8 cellular contexts compared by ENCODE assay signal in the genomic region with DNA sequence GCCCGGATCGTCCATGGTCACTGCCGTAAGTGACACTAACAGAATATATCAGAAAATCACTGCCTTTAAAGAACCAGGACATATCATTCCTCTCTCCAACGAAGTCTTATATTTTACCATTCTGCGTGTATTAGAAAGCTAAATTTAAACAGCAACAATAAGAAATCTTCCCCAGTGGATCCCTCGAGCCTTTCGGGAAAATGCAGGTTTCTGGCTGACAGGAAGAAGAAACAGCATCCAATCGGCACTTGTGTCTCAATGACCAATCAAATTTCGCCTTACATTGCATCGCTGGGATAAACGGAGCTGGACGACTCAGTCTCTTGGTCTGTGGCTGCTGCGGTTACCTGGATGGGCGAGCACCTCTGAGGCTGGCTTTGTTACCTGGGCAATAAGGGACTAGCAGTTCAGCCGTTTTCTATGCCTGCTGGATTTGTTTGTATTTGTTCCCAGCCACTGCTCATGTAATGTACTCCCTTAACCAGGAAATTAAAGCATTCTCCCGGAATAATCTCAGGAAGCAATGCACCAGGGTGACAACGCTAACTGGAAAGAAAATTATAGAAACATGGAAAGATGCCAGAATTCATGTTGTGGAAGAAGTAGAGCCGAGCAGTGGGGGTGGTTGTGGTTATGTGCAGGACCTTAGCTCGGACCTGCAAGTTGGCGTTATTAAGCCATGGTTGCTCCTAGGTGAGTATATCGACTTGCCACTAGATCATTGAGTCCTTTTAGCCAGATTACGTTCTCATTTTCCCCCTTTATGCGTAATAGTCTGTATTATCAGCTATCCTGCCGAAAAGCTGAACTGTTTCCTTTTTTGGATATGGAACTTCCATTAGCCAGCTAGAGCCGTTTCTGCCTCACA. TPM values are rescaled to one million over a fixed set of nuclear protein-coding genes. Genes with fewer than 3 reads are reported as not detected.
DNase-seq lines count a peak whose midpoint lies in the region; ATAC-seq and TF ChIP-seq lines count a peak whose summit lies in the region.

A gene with protein sequence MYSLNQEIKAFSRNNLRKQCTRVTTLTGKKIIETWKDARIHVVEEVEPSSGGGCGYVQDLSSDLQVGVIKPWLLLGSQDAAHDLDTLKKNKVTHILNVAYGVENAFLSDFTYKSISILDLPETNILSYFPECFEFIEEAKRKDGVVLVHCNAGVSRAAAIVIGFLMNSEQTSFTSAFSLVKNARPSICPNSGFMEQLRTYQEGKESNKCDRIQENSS (plus strand): TSS at position 281 of the 868 bp plus-strand sequence. CDS start 187 bp downstream, at position 468.

- POLR2A ChIA-PET in activated CD4-positive, alpha-beta T cell treated with anti-CD3 and anti-CD28 coated beads, Interleukin-2, amount 10 ng/mL, durations not matched to agents 7 days and 5 days (lab: Charles Lee): interaction anchor here (1.2 kb wide), 1 partner anchor 364 kb away, joined by 3 read pairs; no protein-coding TSS in a partner anchor

- H3K27ac Mint-ChIP-seq in activated CD4-positive, alpha-beta T cell treated with anti-CD3 and anti-CD28 coated beads, Interleukin-2, amount 10 ng/mL, durations not matched to agents 7 days and 5 days: peak within 1 kb of the TSS; percentile 65

- H3K4me3 Mint-ChIP-seq in activated CD4-positive, alpha-beta T cell treated with anti-CD3 and anti-CD28 coated beads, Interleukin-2, amount 10 ng/mL, durations not matched to agents 7 days and 5 days: peak within 1 kb of the TSS; percentile 82

- peak; percentile 12 to 97 (median 84) for DNase-seq in C1 segment of cervical spinal cord (lab: John Stamatoyannopoulos, UW)
- peak; percentile 66 for DNase-seq in NCI-H524 treated with DMSO at 0.1 percent for 48 hours (lab: John Stamatoyannopoulos, UW)
- DNase-seq in activated CD4-positive, alpha-beta T cell treated with anti-CD3 and anti-CD28 coated beads, Interleukin-2, amount 10 ng/mL, durations not matched to agents 7 days and 5 days: peak; percentile 83
- DNase-seq in dermis blood vessel endothelial cell: peak; percentile 95
- peak; percentile 82 for DNase-seq in left lung
- DNase-seq in stimulated activated CD4-positive, alpha-beta T cell treated with anti-CD3 and anti-CD28 coated beads, Interleukin-2, amount 100 ng/mL, for 48 hours: peak; percentile 88 to 92

- no peaks in the 10 kb centered on the region for H3K36me3 Mint-ChIP-seq in activated CD4-positive, alpha-beta T cell treated with anti-CD3 and anti-CD28 coated beads, Interleukin-2, amount 10 ng/mL, durations not matched to agents 7 days and 5 days (ENCODE audit: low read depth)

- H3K9me3 Mint-ChIP-seq in activated CD4-positive, alpha-beta T cell treated with anti-CD3 and anti-CD28 coated beads, Interleukin-2, amount 10 ng/mL, durations not matched to agents 7 days and 5 days: no peaks in the 10 kb centered on the region

- peaks cover 0 to 6% of the 10 kb centered on the region in 2 donors for H3K27me3 ChIP-seq in left lung

- H3K27ac ChIP-seq in left lung: peak within 1 kb of the TSS; percentile 84 to 88

- H3K4me1 Mint-ChIP-seq in activated CD4-positive, alpha-beta T cell treated with anti-CD3 and anti-CD28 coated beads, Interleukin-2, amount 10 ng/mL, durations not matched to agents 7 days and 5 days: peaks cover 14% of the 10 kb centered on the region

- no peaks in the 10 kb centered on the region for H3K36me3 ChIP-seq in left lung

- ATAC-seq in GM19324 (IDR thresholded peaks at IDR 0.05; ENCODE audit: low FRiP score, unreplicated experiment) (peak; percentile 92), HG03460 (IDR thresholded peaks at IDR 0.05; ENCODE audit: unreplicated experiment) (peak; percentile 94), left lung (peak; percentile 98)

- intact Hi-C loops in left lung (cut with DNase I): no loop called here

- CTCF ChIA-PET in activated CD4-positive, alpha-beta T cell treated with anti-CD3 and anti-CD28 coated beads, Interleukin-2, amount 10 ng/mL, durations not matched to agents 7 days and 5 days (lab: Charles Lee): interaction anchor here (0.7 to 1.4 kb wide), 3 partner anchors 13 to 323 kb away, joined by 3 to 4 read pairs (median 3); no protein-coding TSS in a partner anchor

- TF ChIP-seq CTCF in left lung (IDR thresholded peaks at IDR 0.05): no peak

- H3K4me3 ChIP-seq in left lung: peak within 1 kb of the TSS; percentile 51 to 59

- H3K27me3 Mint-ChIP-seq in activated CD4-positive, alpha-beta T cell treated with anti-CD3 and anti-CD28 coated beads, Interleukin-2, amount 10 ng/mL, durations not matched to agents 7 days and 5 days: peaks cover 3% of the 10 kb centered on the region

- no peaks in the 10 kb centered on the region for H3K9me3 ChIP-seq in left lung

- H3K4me1 ChIP-seq in left lung: peaks cover 0 to 15% of the 10 kb centered on the region in 2 donors

RNA-seq across cellular contexts. Expression of the gene that starts here (rescaled TPM):
- total RNA-seq in activated CD4-positive, alpha-beta T cell treated with anti-CD3 and anti-CD28 coated beads, Interleukin-2, amount 10 ng/mL, durations not matched to agents 7 days and 5 days: 1 to 10 TPM in 1 of 2 experiments, under 1 TPM in 1; 0.92 to 1.6 TPM
- 2.6 and 4.4 TPM in 2 replicates for total RNA-seq in dermis blood vessel endothelial cell
- 1 to 10 TPM; 4.2 to 5.9 TPM for total RNA-seq in left lung

Comparison
In these comparisons a context has a peak if more than half of its experiments do, and no peak if none do; other contexts are left out.
1. Peak in every context shown above with its lines: DNase-seq, ATAC-seq, H3K4me3 ChIP-seq and H3K27ac ChIP-seq.